In genomic region chr1:245388687-245389086, GRCh38 we compare ENCODE assay signal across 22 cellular contexts.
"Had no signal": no experiment of that assay in that cellular context is flagged by ENCODE, and none has a peak within 500 bp of the region (broad histone marks: within the 10 kb centered on the region; RNA-seq: fewer than 3 reads in every experiment).

No MANE protein-coding gene starts in this region.

- DNase-seq: cortex of kidney; dorsolateral prefrontal cortex; effector CD8-positive, alpha-beta T cell; heart left ventricle; hippocampal formation; kidney glomerular epithelial cell; mesenchymal stem cell; naive B cell; posterior cingulate gyrus; spleen; stimulated activated CD4-positive, alpha-beta T cell treated with anti-CD3 and anti-CD28 coated beads, Interleukin-15, amount 100 ng/mL, for 24 hours; stimulated activated CD4-positive, alpha-beta T cell treated with anti-CD3 and anti-CD28 coated beads, Interleukin-1b, Interleukin-23, amount 100 ng/mL, for 48 hours; stimulated activated CD4-positive, alpha-beta T cell treated with anti-CD3 and anti-CD28 coated beads, Interleukin-4, amount 100 ng/mL, for 4 hours; stimulated activated naive B cell treated with anti-CD40 and anti-IgM and Interleukin-4, amounts not matched to agents 10 μg/mL and 1 μg/mL and 100 μg/mL, for 72 hours; stimulated activated naive CD8-positive, alpha-beta T cell treated with anti-CD3 and anti-CD28 coated beads, Interleukin-15, amount 100 ng/mL, for 72 hours; testis had no signal

- H3K4me3 Mint-ChIP-seq: naive B cell; stimulated activated naive B cell treated with anti-CD40 and anti-IgM and Interleukin-4, amounts not matched to agents 10 μg/mL and 1 μg/mL and 100 μg/mL, for 72 hours; stimulated activated naive CD8-positive, alpha-beta T cell treated with anti-CD3 and anti-CD28 coated beads, Interleukin-15, amount 100 ng/mL, for 72 hours had no signal

- H3K27ac ChIP-seq: dorsolateral prefrontal cortex, heart left ventricle, neutrophil, spleen, testis, tibial nerve had no signal

- H3K4me1 ChIP-seq: heart left ventricle, spleen, testis, tibial nerve had no signal

- H3K27me3 ChIP-seq: testis, tibial nerve had no signal

- H3K27ac Mint-ChIP-seq: naive B cell; stimulated activated naive B cell treated with anti-CD40 and anti-IgM and Interleukin-4, amounts not matched to agents 10 μg/mL and 1 μg/mL and 100 μg/mL, for 72 hours; stimulated activated naive CD8-positive, alpha-beta T cell treated with anti-CD3 and anti-CD28 coated beads, Interleukin-15, amount 100 ng/mL, for 72 hours had no signal

- H3K9me3 ChIP-seq: neutrophil, testis, tibial nerve had no signal

- H3K9me3 Mint-ChIP-seq: stimulated activated naive CD8-positive, alpha-beta T cell treated with anti-CD3 and anti-CD28 coated beads, Interleukin-15, amount 100 ng/mL, for 72 hours had no signal

- ATAC-seq: heart left ventricle; sciatic nerve; stimulated activated naive B cell treated with anti-CD40 and anti-IgM and Interleukin-4, amounts not matched to agents 10 μg/mL and 1 μg/mL and 100 μg/mL, for 72 hours; stimulated activated naive CD8-positive, alpha-beta T cell treated with anti-CD3 and anti-CD28 coated beads, Interleukin-15, amount 100 ng/mL, for 72 hours had no signal

- H3K4me1 Mint-ChIP-seq: naive B cell; stimulated activated naive B cell treated with anti-CD40 and anti-IgM and Interleukin-4, amounts not matched to agents 10 μg/mL and 1 μg/mL and 100 μg/mL, for 72 hours; stimulated activated naive CD8-positive, alpha-beta T cell treated with anti-CD3 and anti-CD28 coated beads, Interleukin-15, amount 100 ng/mL, for 72 hours had no signal

- H3K36me3 ChIP-seq: heart left ventricle, neutrophil, spleen, tibial nerve had no signal

- H3K36me3 Mint-ChIP-seq: naive B cell; stimulated activated naive B cell treated with anti-CD40 and anti-IgM and Interleukin-4, amounts not matched to agents 10 μg/mL and 1 μg/mL and 100 μg/mL, for 72 hours had no signal

- H3K4me3 ChIP-seq: lung, spleen, testis had no signal

- FAIRE-seq: frontal cortex, islet of Langerhans had no signal
